17 cellular contexts compared by ENCODE assay signal in genomic region chr14:101237241-101237616, GRCh38.
DNase-seq lines count a peak whose midpoint lies in the region; ATAC-seq, FAIRE-seq and TF ChIP-seq lines count a peak whose summit lies in the region.
"Had no signal": no experiment of that assay in that cellular context is flagged by ENCODE, and none has a peak within 500 bp of the region (broad histone marks: within the 10 kb centered on the region; RNA-seq: fewer than 3 reads in every experiment).

No MANE protein-coding gene starts in this region.

- H3K9me3 ChIP-seq in HepG2 (ENCODE audit: low read length) (no peaks in the 10 kb centered on the region), right lobe of liver (no peaks in the 10 kb centered on the region), left lung (no peaks in the 10 kb centered on the region), neuronal stem cell (replicated peaks in 1 of 2; ENCODE audit: control insufficient read depth in 2 of 2, insufficient read depth in 1 of 2, low read depth in 1 of 2, low read length in 2 of 2) (peaks cover 2 to 12% of the 10 kb centered on the region in 2 donors)
- H3K9me3 ChIP-seq: BE2C, HAP-1 had no signal

- POLR2A ChIA-PET in HepG2 (lab: Yijun Ruan, JAX) = interaction anchor here (6.5 kb wide), 1 partner anchor 51 kb away, joined by 76 read pairs; no protein-coding TSS in a partner anchor

- DNase-seq in HepG2 (ENCODE audit: low spot score) = no peak
- no peak for DNase-seq in right lobe of liver
- peak; percentile 24 to 74 for DNase-seq in left lung
- DNase-seq in neuronal stem cell (ENCODE audit: low spot score) = no peak
- DNase-seq in NCI-H2171 (lab: John Stamatoyannopoulos, UW) = no peak
- no peak for DNase-seq in activated T-cell treated with anti-CD3 and anti-CD28 coated beads, Interleukin-2, amount 50 U/mL, for 48 hours
- DNase-seq in cerebellum (ENCODE audit: low spot score) = no peak
- DNase-seq: BE2C; CD4-positive, alpha-beta memory T cell; DND-41; GDM1 had no signal

- no peak overlapping the region for H2BK5ac ChIP-seq in neuronal stem cell (ENCODE audit: low read length)

- FAIRE-seq in HepG2 (lab: Jason Lieb, UNC) = no peak
- FAIRE-seq: A204.1, GM12892, GM19239, H1 had no signal

- no peaks in the 10 kb centered on the region for H3K79me1 ChIP-seq in neuronal stem cell (ENCODE audit: low read depth, low read length)

- H4K8ac ChIP-seq in neuronal stem cell (ENCODE audit: low read depth, low read length) = no peak overlapping the region

- H4K91ac ChIP-seq in neuronal stem cell (ENCODE audit: low read depth, low read length, poor library complexity) = no peak overlapping the region

- no peak overlapping the region for H2AFZ ChIP-seq in HepG2 (ENCODE audit: low read length)
- H2AFZ ChIP-seq in neuronal stem cell (ENCODE audit: low read length) = no peak overlapping the region

- intact Hi-C loops in HepG2 (cut with micrococcal nuclease; ENCODE audit: unreplicated experiment) (loop anchor here (5.0 kb wide), 1 partner anchor 390 kb away; no protein-coding TSS in a partner anchor), right lobe of liver (cut with DNase I) (loop anchor here in 1 of 2 donors (5.0 to 10.0 kb wide), 2 partner anchors 385 to 388 kb away; no protein-coding TSS in a partner anchor), left lung (cut with DNase I) (no loop called here)

- TF ChIP-seq POLR2A in HepG2 (IDR thresholded peaks at IDR 0.05; ENCODE audit: insufficient read depth in 1 of 2, low read depth in 2 of 2, low read length in 2 of 2) = no peak
- no peak for TF ChIP-seq POLR2A in right lobe of liver (IDR thresholded peaks at IDR 0.05)

- no peak overlapping the region for H2BK120ac ChIP-seq in neuronal stem cell (ENCODE audit: low read depth, low read length)

- H2AK5ac ChIP-seq in neuronal stem cell (ENCODE audit: low read depth, low read length) = peak overlapping the region; percentile 48

- CTCF ChIA-PET in HepG2 (lab: Yijun Ruan, JAX; ENCODE audit: low intra/inter-chr PET ratio, low total read pairs) = no interaction called here

- no peak overlapping the region for H3K4ac ChIP-seq in neuronal stem cell (ENCODE audit: low read length)

- no peaks in the 10 kb centered on the region for H4K20me1 ChIP-seq in HepG2 (ENCODE audit: insufficient read depth, low read length)

- in situ Hi-C loops in HepG2 (cut with HindIII; ENCODE audit: extremely low pct_ligation_motif_present, low pct_unique_long_range_greater_than_20kb) = loop anchor here (5.0 to 10.0 kb wide), 2 partner anchors 55 to 332 kb away; partner anchors contain the start of gene RTL1

- H3K27ac ChIP-seq in HepG2 (ENCODE audit: extremely low read length, insufficient read depth, low read length) = no peak overlapping the region
- no peak overlapping the region for H3K27ac ChIP-seq in right lobe of liver
- no peak overlapping the region for H3K27ac ChIP-seq in left lung
- H3K27ac ChIP-seq in neuronal stem cell (replicated peaks; ENCODE audit: low read length) = no peak overlapping the region
- H3K27ac ChIP-seq: C4-2B had no signal

- H2BK12ac ChIP-seq in neuronal stem cell (ENCODE audit: low read length) = peak overlapping the region; percentile 33

- H3K23ac ChIP-seq in neuronal stem cell (ENCODE audit: low read depth, low read length, poor library complexity) = no peak overlapping the region

- no peak for TF ChIP-seq CTCF in HepG2 (CRISPR knock-in tag; IDR thresholded peaks at IDR 0.05)
- no peak for TF ChIP-seq CTCF in right lobe of liver (IDR thresholded peaks at IDR 0.05)
- no peak for TF ChIP-seq CTCF in left lung (IDR thresholded peaks at IDR 0.05)

- no peak overlapping the region for H3K4me3 ChIP-seq in HepG2 (replicated peaks in 1 of 3; ENCODE audit: insufficient read depth in 1 of 3, low read depth in 2 of 3, low read length in 3 of 3)
- no peak overlapping the region for H3K4me3 ChIP-seq in right lobe of liver
- H3K4me3 ChIP-seq in left lung = no peak overlapping the region
- no peak overlapping the region for H3K4me3 ChIP-seq in neuronal stem cell (ENCODE audit: low read length in 2 of 2)
- H3K4me3 ChIP-seq: HAP-1 had no signal

- no peak for ATAC-seq in HepG2
- no peak for ATAC-seq in right lobe of liver
- no peak for ATAC-seq in left lung

- H3K4me2 ChIP-seq in HepG2 (ENCODE audit: low read depth, low read length) (no peak overlapping the region), neuronal stem cell (ENCODE audit: insufficient read depth, low read length, poor library complexity, severe bottlenecking) (no peak overlapping the region)

- TF ChIP-seq EP300 in HepG2 (IDR thresholded peaks at IDR 0.05; ENCODE audit: low read depth in 2 of 2, low read length in 2 of 2) (no peak), HepG2 (CRISPR knock-in tag; IDR thresholded peaks at IDR 0.05; ENCODE audit: borderline replicate concordance) (no peak)

- H3K27me3 ChIP-seq in HepG2 (ENCODE audit: control insufficient read depth in 1 of 2, insufficient read depth in 2 of 2, low read length in 2 of 2) (peaks cover 0 to 10% of the 10 kb centered on the region in 2 experiments; a peak in 3 of 5 replicates), right lobe of liver (no peaks in the 10 kb centered on the region), left lung (peaks cover 0 to 43% of the 10 kb centered on the region in 2 donors), neuronal stem cell (ENCODE audit: control insufficient read depth in 3 of 3, insufficient read depth in 3 of 3, low read depth in 1 of 3, low read length in 3 of 3) (no peaks in the 10 kb centered on the region)
- H3K27me3 ChIP-seq: BE2C had no signal

- H3K79me2 ChIP-seq in HepG2 (ENCODE audit: insufficient read depth, low read length) = no peaks in the 10 kb centered on the region

- H3K18ac ChIP-seq in neuronal stem cell (ENCODE audit: low read length) = peak overlapping the region; percentile 90

- H3K4me1 ChIP-seq in HepG2 (ENCODE audit: insufficient read depth, low read length) (peaks cover 67% of the 10 kb centered on the region), right lobe of liver (no peaks in the 10 kb centered on the region), left lung (no peaks in the 10 kb centered on the region), neuronal stem cell (ENCODE audit: control insufficient read depth in 2 of 2, insufficient read depth in 1 of 2, low read depth in 1 of 2, low read length in 2 of 2) (peaks cover 21 to 28% of the 10 kb centered on the region in 2 donors)
- H3K4me1 ChIP-seq: BE2C, HAP-1 had no signal

- H3K9ac ChIP-seq in HepG2 (ENCODE audit: insufficient read depth, low read depth, low read length) (no peak overlapping the region), neuronal stem cell (ENCODE audit: low read depth, low read length, poor library complexity) (no peak overlapping the region)

- no TSS peak for BruUV-seq in HepG2 (replicated peaks; lab: Mats Ljungman, UMichigan)

- no peak for TF ChIP-seq RAD21 in HepG2 (CRISPR knock-in tag; IDR thresholded peaks at IDR 0.05)

- H3K36me3 ChIP-seq in HepG2 (replicated peaks in 1 of 2; ENCODE audit: control insufficient read depth in 1 of 2, insufficient read depth in 2 of 2, low read length in 2 of 2) (no peaks in the 10 kb centered on the region), right lobe of liver (no peaks in the 10 kb centered on the region), left lung (no peaks in the 10 kb centered on the region), neuronal stem cell (replicated peaks in 1 of 2; ENCODE audit: control insufficient read depth in 2 of 2, insufficient read depth in 2 of 2, low read length in 2 of 2) (no peaks in the 10 kb centered on the region)
- H3K36me3 ChIP-seq: BE2C, HAP-1 had no signal

- H3K14ac ChIP-seq in neuronal stem cell (ENCODE audit: low read length) = no peak overlapping the region

- peak overlapping the region; percentile 30 for H2BK15ac ChIP-seq in neuronal stem cell (ENCODE audit: low read length)

- 43% methylated on average over 7 of the region's 9 CpGs for WGBS in HepG2 (ENCODE audit: low lambda C conversion rate)
- WGBS in right lobe of liver (ENCODE audit: insufficient coverage, low coverage, low lambda C conversion rate, missing lambda C conversion rate) = 74% methylated on average over 3 of the region's 9 CpGs
- no CpG with 5 or more reads among the region's 9 CpGs for WGBS in neuronal stem cell (ENCODE audit: extremely low coverage in 2 of 2, insufficient read length in 2 of 2, insufficient replicate concordance in 1 of 2), 2 donors

Comparison
In these comparisons a context has a peak if more than half of its experiments do, and no peak if none do; other contexts are left out.
1. DNase-seq: peak in left lung (2 of 2); none in HepG2 (single experiment), right lobe of liver (0 of 3), neuronal stem cell (single experiment), NCI-H2171 (single experiment), activated T-cell treated with anti-CD3 and anti-CD28 coated beads, Interleukin-2, amount 50 U/mL, for 48 hours (0 of 2) and cerebellum (single experiment).